ENCODE assay signal across 10 cellular contexts in the genomic region with DNA sequence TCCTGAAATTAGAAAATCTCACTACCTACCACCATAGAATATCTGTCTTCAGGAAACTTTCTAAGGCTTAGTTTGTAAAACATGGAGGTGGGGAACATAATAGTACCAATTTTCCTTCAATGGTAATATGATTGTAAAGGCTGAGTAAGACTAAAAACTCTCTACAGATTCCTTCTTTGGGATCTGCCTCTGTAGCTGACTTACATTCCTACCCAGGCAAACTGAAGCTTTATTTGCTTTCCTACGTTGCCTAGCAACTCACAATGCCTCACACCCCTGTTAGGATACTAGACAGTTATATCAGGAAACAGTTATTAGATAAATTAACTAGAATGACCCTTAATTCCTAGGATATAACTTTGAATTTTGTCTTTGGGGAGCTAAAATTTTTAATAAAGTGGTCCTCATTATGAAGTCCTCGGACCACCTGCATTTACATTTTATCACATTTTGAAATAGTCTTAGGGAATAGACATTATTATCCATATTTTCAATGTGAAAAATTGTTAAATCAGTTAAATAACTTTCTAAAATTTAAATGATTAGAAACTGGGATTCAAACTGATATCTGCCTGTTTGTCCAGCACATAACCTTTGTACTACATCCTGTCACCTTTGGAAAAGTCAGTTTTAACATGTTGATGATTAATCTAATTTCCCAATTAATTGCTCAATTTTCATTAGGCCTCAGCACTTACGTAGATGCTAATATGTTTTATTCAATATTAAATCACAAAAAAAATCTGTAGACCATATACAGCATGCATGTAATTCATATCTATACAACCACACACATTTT.
A peak's percentile ranks its signal among the peaks of the same experiment; 100 is the strongest.
DNase-seq lines count a peak whose midpoint lies in the region; ATAC-seq and TF ChIP-seq lines count a peak whose summit lies in the region.
"Had no signal": no experiment of that assay in that cellular context is flagged by ENCODE, and none has a peak within 500 bp of the region (broad histone marks: within the 10 kb centered on the region; RNA-seq: fewer than 3 reads in every experiment).

No MANE protein-coding gene starts in this region.

- H2AFZ ChIP-seq in mammary epithelial cell (ENCODE audit: low read depth, low read length), result no peak overlapping the region

- no peaks in the 10 kb centered on the region for H3K79me2 ChIP-seq in mammary epithelial cell (ENCODE audit: insufficient read depth, low read length)

- H3K36me3 ChIP-seq in mammary epithelial cell (ENCODE audit: insufficient read depth, low read length), result no peaks in the 10 kb centered on the region
- no peaks in the 10 kb centered on the region for H3K36me3 ChIP-seq in upper lobe of right lung
- H3K36me3 ChIP-seq in tibial nerve, result no peaks in the 10 kb centered on the region

- dilution Hi-C loops in mammary epithelial cell (cut with HindIII; ENCODE audit: low sequenced_read_pairs), result no loop called here

- DNase-seq in mammary epithelial cell (peak; percentile 22), MCF 10A (ENCODE audit: unreplicated experiment) (no peak), astrocyte of the hippocampus (ENCODE audit: low read depth, low spot score) (peak; percentile 85), kidney tubule cell (ENCODE audit: low spot score) (peak; percentile 83), upper lobe of right lung (no peak), anterior cingulate cortex (lab: John Stamatoyannopoulos, UW) (no peak), tibial nerve (ENCODE audit: low spot score in 2 of 2) (no peak)
- DNase-seq: activated naive CD4-positive, alpha-beta T cell treated with Interleukin-2 at 50 U/mL for 16 hours; NCI-H446 treated with DMSO at 0.1 percent for 48 hours had no signal

- no peaks in the 10 kb centered on the region for H3K4me1 Mint-ChIP-seq in MCF 10A (ENCODE audit: insufficient read depth, unreplicated experiment)

- TF ChIP-seq CTCF in mammary epithelial cell (conservative IDR thresholded peaks at IDR 0.05 in 1 of 2, IDR thresholded peaks at IDR 0.05 in 1 of 2; ENCODE audit: extremely low read depth in 1 of 2, insufficient read depth in 1 of 2, low read depth in 1 of 2, low read length in 2 of 2), result no peak
- no peak for TF ChIP-seq CTCF in MCF 10A (IDR thresholded peaks at IDR 0.05; ENCODE audit: unreplicated experiment)
- no peak for TF ChIP-seq CTCF in upper lobe of right lung (IDR thresholded peaks at IDR 0.05)
- no peak for TF ChIP-seq CTCF in tibial nerve (IDR thresholded peaks at IDR 0.05)

- CTCF ChIA-PET in mammary epithelial cell (lab: Charles Lee; ENCODE audit: low non-redundant PET) (no interaction called here), MCF 10A (lab: Yijun Ruan, JAX) (no interaction called here)

- 24% methylated on average over 3 of the region's 3 CpGs for WGBS in mammary epithelial cell (ENCODE audit: low coverage, missing lambda C conversion rate)
- 70 to 79% methylated on average over 3 of the region's 3 CpGs for WGBS in tibial nerve, 2 donors

- H3K27me3 ChIP-seq in mammary epithelial cell (ENCODE audit: insufficient read depth, low read length) (no peaks in the 10 kb centered on the region), upper lobe of right lung (no peaks in the 10 kb centered on the region), tibial nerve (no peaks in the 10 kb centered on the region)

- BruUV-seq in mammary epithelial cell (replicated peaks; lab: Mats Ljungman, UMichigan) (no TSS peak), MCF 10A (replicated peaks; lab: Mats Ljungman, UMichigan) (no TSS peak)

- H3K9me3 ChIP-seq in mammary epithelial cell (replicated peaks; ENCODE audit: insufficient read depth, low read length), result no peaks in the 10 kb centered on the region
- no peaks in the 10 kb centered on the region for H3K9me3 ChIP-seq in upper lobe of right lung
- no peaks in the 10 kb centered on the region for H3K9me3 ChIP-seq in tibial nerve

- H3K9ac ChIP-seq in mammary epithelial cell (ENCODE audit: insufficient read depth, low read length), result no peak overlapping the region

- no peak for TF ChIP-seq POLR2A in tibial nerve (IDR thresholded peaks at IDR 0.05)

- no peak overlapping the region for H3K4me3 Mint-ChIP-seq in MCF 10A (ENCODE audit: unreplicated experiment)

- in situ Hi-C loops in mammary epithelial cell (cut with MboI; ENCODE audit: low sequenced_read_pairs in 2 of 2), result no loop called here

- H3K27me3 Mint-ChIP-seq in MCF 10A (ENCODE audit: insufficient read depth, unreplicated experiment), result peaks cover 69% of the 10 kb centered on the region

- intact Hi-C loops in mammary epithelial cell (cut with micrococcal nuclease), result no loop called here
- intact Hi-C loops in MCF 10A (cut with micrococcal nuclease), result no loop called here
- intact Hi-C loops in upper lobe of right lung (cut with DNase I), result no loop called here

- no peaks in the 10 kb centered on the region for H3K9me3 Mint-ChIP-seq in MCF 10A (ENCODE audit: unreplicated experiment)

- H3K27ac ChIP-seq in mammary epithelial cell (ENCODE audit: insufficient read depth, low read depth, low read length) (no peak overlapping the region), upper lobe of right lung (no peak overlapping the region), tibial nerve (no peak overlapping the region)

- H4K20me1 ChIP-seq in mammary epithelial cell (ENCODE audit: insufficient read depth, low read length), result no peaks in the 10 kb centered on the region

- no peaks in the 10 kb centered on the region for H3K36me3 Mint-ChIP-seq in MCF 10A (ENCODE audit: insufficient read depth, unreplicated experiment)

- H3K4me1 ChIP-seq in mammary epithelial cell (ENCODE audit: insufficient read depth, low read length), result no peaks in the 10 kb centered on the region
- H3K4me1 ChIP-seq in upper lobe of right lung, result no peaks in the 10 kb centered on the region
- peaks cover 0 to 8% (median 0%) of the 10 kb centered on the region in 4 donors for H3K4me1 ChIP-seq in tibial nerve

- H3K27ac Mint-ChIP-seq in MCF 10A (ENCODE audit: low read depth, unreplicated experiment), result no peak overlapping the region

- ATAC-seq in upper lobe of right lung (peak; percentile 73), GM21367 (IDR thresholded peaks at IDR 0.05; ENCODE audit: unreplicated experiment) (no peak)

- POLR2A ChIA-PET in MCF 10A (lab: Yijun Ruan, JAX), result no interaction called here

- H3K4me3 ChIP-seq in mammary epithelial cell (replicated peaks in 1 of 3; ENCODE audit: insufficient read depth in 1 of 3, low read depth in 2 of 3, low read length in 3 of 3), result no peak overlapping the region
- no peak overlapping the region for H3K4me3 ChIP-seq in upper lobe of right lung
- H3K4me3 ChIP-seq in tibial nerve, result no peak overlapping the region

- no peak for TF ChIP-seq EP300 in tibial nerve (IDR thresholded peaks at IDR 0.05)

- H3K4me2 ChIP-seq in mammary epithelial cell (ENCODE audit: insufficient read depth, low read depth, low read length), result no peak overlapping the region

Comparison
In these comparisons a context has a peak if more than half of its experiments do, and no peak if none do; other contexts are left out.
1. DNase-seq: peak in mammary epithelial cell (single experiment), astrocyte of the hippocampus (single experiment) and kidney tubule cell (single experiment); none in MCF 10A (single experiment), upper lobe of right lung (single experiment), anterior cingulate cortex (0 of 58) and tibial nerve (0 of 2).